Comparison of ENCODE assay signal across 32 cellular contexts in genomic region chr17:41171881-41172280, GRCh38. TPM values are rescaled to one million over a fixed set of nuclear protein-coding genes. Genes with fewer than 3 reads are reported as not detected.
DNase-seq lines count a peak whose midpoint lies in the region; ATAC-seq, FAIRE-seq and TF ChIP-seq lines count a peak whose summit lies in the region.
"Had no signal": no experiment of that assay in that cellular context is flagged by ENCODE, and none has a peak within 500 bp of the region (broad histone marks: within the 10 kb centered on the region; RNA-seq: fewer than 3 reads in every experiment).

No MANE protein-coding gene starts in this region.

- no peaks in the 10 kb centered on the region for H3K9me3 Mint-ChIP-seq in MCF 10A (ENCODE audit: unreplicated experiment)
- H3K9me3 Mint-ChIP-seq: CD4-positive, CD25-positive, alpha-beta regulatory T cell had no signal

- H4K20me1 ChIP-seq in mammary epithelial cell (ENCODE audit: insufficient read depth, low read length), result no peaks in the 10 kb centered on the region

- in situ Hi-C loops in mammary epithelial cell (cut with MboI; ENCODE audit: low sequenced_read_pairs in 2 of 2), result no loop called here

- TF ChIP-seq CTCF in mammary epithelial cell (conservative IDR thresholded peaks at IDR 0.05 in 1 of 2, IDR thresholded peaks at IDR 0.05 in 1 of 2; ENCODE audit: extremely low read depth in 1 of 2, insufficient read depth in 1 of 2, low read depth in 1 of 2, low read length in 2 of 2) (no peak), MCF 10A (IDR thresholded peaks at IDR 0.05; ENCODE audit: unreplicated experiment) (no peak), D721Med (IDR thresholded peaks at IDR 0.05; ENCODE audit: insufficient read depth, missing control alignments) (no peak)

- peaks cover 13% of the 10 kb centered on the region for H3K27me3 Mint-ChIP-seq in MCF 10A (ENCODE audit: insufficient read depth, unreplicated experiment)

- DNase-seq in mammary epithelial cell (peak; percentile 11), MCF 10A (ENCODE audit: unreplicated experiment) (no peak), LHCN-M2 (ENCODE audit: low read depth) (peak; percentile 35), fibroblast of peridontal ligament (ENCODE audit: extremely low read depth) (peak; percentile 39), NCI-H1436 (lab: John Stamatoyannopoulos, UW) (no peak), D721Med (ENCODE audit: insufficient read length, low spot score) (no peak), mucosa of gallbladder (ENCODE audit: low spot score) (no peak)
- DNase-seq: ACHN; BE2C; CD4-positive, CD25-positive, alpha-beta regulatory T cell; COR-L47; DMS 273 treated with DMSO at 0.1 percent for 48 hours; DMS79 treated with DMSO at 0.1 percent for 48 hours; GOT3; Kasumi-1; MM.1S; NCI-H1048; NCI-H146; NCI-H2029; NCI-H2227 treated with DMSO at 0.1 percent for 48 hours; NCI-H510A treated with DMSO at 0.1 percent for 48 hours; NCI-H748 treated with DMSO at 0.1 percent for 48 hours; PC-9; SHP77 treated with DMSO at 0.1 percent for 48 hours; SW 1271; T-helper 2 cell had no signal

- H3K79me2 ChIP-seq in mammary epithelial cell (ENCODE audit: insufficient read depth, low read length), result no peaks in the 10 kb centered on the region

- H3K27ac Mint-ChIP-seq in MCF 10A (ENCODE audit: low read depth, unreplicated experiment), result no peak overlapping the region
- H3K27ac Mint-ChIP-seq: CD4-positive, CD25-positive, alpha-beta regulatory T cell had no signal

- dilution Hi-C loops in mammary epithelial cell (cut with HindIII; ENCODE audit: low sequenced_read_pairs), result no loop called here

- intact Hi-C loops in mammary epithelial cell (cut with micrococcal nuclease), result no loop called here
- intact Hi-C loops in MCF 10A (cut with micrococcal nuclease), result no loop called here

- no peaks in the 10 kb centered on the region for H3K4me1 ChIP-seq in mammary epithelial cell (ENCODE audit: insufficient read depth, low read length)
- H3K4me1 ChIP-seq: BE2C had no signal

- H2AFZ ChIP-seq in mammary epithelial cell (ENCODE audit: low read depth, low read length), result no peak overlapping the region
- H2AFZ ChIP-seq: PC-9 had no signal

- no peaks in the 10 kb centered on the region for H3K27me3 ChIP-seq in mammary epithelial cell (ENCODE audit: insufficient read depth, low read length)

- no peaks in the 10 kb centered on the region for H3K4me1 Mint-ChIP-seq in MCF 10A (ENCODE audit: insufficient read depth, unreplicated experiment)

- no peak overlapping the region for H3K4me2 ChIP-seq in mammary epithelial cell (ENCODE audit: insufficient read depth, low read depth, low read length)
- H3K4me2 ChIP-seq: PC-9 had no signal

- POLR2A ChIA-PET in MCF 10A (lab: Yijun Ruan, JAX), result interaction anchor here (1.0 kb wide), 1 partner anchor 262 kb away, joined by 5 read pairs; no protein-coding TSS in a partner anchor

- H3K36me3 ChIP-seq in mammary epithelial cell (ENCODE audit: insufficient read depth, low read length), result no peaks in the 10 kb centered on the region
- H3K36me3 ChIP-seq: BE2C had no signal

- no TSS peak for BruUV-seq in mammary epithelial cell (replicated peaks; lab: Mats Ljungman, UMichigan)
- no TSS peak for BruUV-seq in MCF 10A (replicated peaks; lab: Mats Ljungman, UMichigan)

- H3K9ac ChIP-seq in mammary epithelial cell (ENCODE audit: insufficient read depth, low read length), result no peak overlapping the region

- no peak for FAIRE-seq in D721Med (lab: Jason Lieb, UNC)
- FAIRE-seq: GM12892 had no signal

- ATAC-seq in GM19467 (IDR thresholded peaks at IDR 0.05; ENCODE audit: unreplicated experiment), result no peak

- H3K36me3 Mint-ChIP-seq in MCF 10A (ENCODE audit: insufficient read depth, unreplicated experiment), result no peaks in the 10 kb centered on the region
- H3K36me3 Mint-ChIP-seq: CD4-positive, CD25-positive, alpha-beta regulatory T cell had no signal

- no peak overlapping the region for H3K4me3 Mint-ChIP-seq in MCF 10A (ENCODE audit: unreplicated experiment)
- H3K4me3 Mint-ChIP-seq: CD4-positive, CD25-positive, alpha-beta regulatory T cell had no signal

- no peaks in the 10 kb centered on the region for H3K9me3 ChIP-seq in mammary epithelial cell (replicated peaks; ENCODE audit: insufficient read depth, low read length)
- H3K9me3 ChIP-seq: BE2C had no signal

- CTCF ChIA-PET in mammary epithelial cell (lab: Charles Lee; ENCODE audit: low non-redundant PET) (no interaction called here), MCF 10A (lab: Yijun Ruan, JAX) (no interaction called here)

- H3K4me3 ChIP-seq in mammary epithelial cell (replicated peaks in 1 of 3; ENCODE audit: insufficient read depth in 1 of 3, low read depth in 2 of 3, low read length in 3 of 3), result no peak overlapping the region
- H3K4me3 ChIP-seq: PC-9, SK-N-MC had no signal

- 62% methylated on average over 2 of the region's 2 CpGs for WGBS in mammary epithelial cell (ENCODE audit: low coverage, missing lambda C conversion rate)

- no peak overlapping the region for H3K27ac ChIP-seq in mammary epithelial cell (ENCODE audit: insufficient read depth, low read depth, low read length)
- H3K27ac ChIP-seq: 22Rv1, PC-9, RWPE1, SK-N-MC had no signal

RNA-seq across cellular contexts. Expression of gene KRTAP4-3, which starts 3.9 kb away (rescaled TPM):
- total RNA-seq in mammary epithelial cell (not detected), MCF 10A (2022) (not detected in 2 replicates), LHCN-M2 (2014; rRNA removed) (not detected in 2 replicates), mucosa of gallbladder (not detected)
- polyA plus RNA-seq in mammary epithelial cell, result not detected
- not detected for polyA minus RNA-seq in mammary epithelial cell
- not detected for polyA plus RNA-seq in LHCN-M2 (2012)
- total RNA-seq: CD4-positive, CD25-positive, alpha-beta regulatory T cell; G401; PC-9 had no signal
- polyA plus RNA-seq: CD4-positive, CD25-positive, alpha-beta regulatory T cell had no signal

RNA-seq across cellular contexts. Expression of gene KRTAP4-2, which starts 6.1 kb away (rescaled TPM):
- not detected for total RNA-seq in mammary epithelial cell
- not detected for polyA plus RNA-seq in mammary epithelial cell
- not detected for polyA minus RNA-seq in mammary epithelial cell
- total RNA-seq in MCF 10A (2022), result not detected in 2 replicates
- not detected in 2 replicates for total RNA-seq in LHCN-M2 (2014; rRNA removed)
- polyA plus RNA-seq in LHCN-M2 (2012), result not detected
- total RNA-seq in mucosa of gallbladder, result not detected
- total RNA-seq: CD4-positive, CD25-positive, alpha-beta regulatory T cell; G401; PC-9 had no signal
- polyA plus RNA-seq: CD4-positive, CD25-positive, alpha-beta regulatory T cell had no signal

RNA-seq across cellular contexts. Expression of gene KRTAP4-4, which starts 11.3 kb away (rescaled TPM):
- total RNA-seq in mammary epithelial cell (not detected), MCF 10A (2022) (not detected in 2 replicates), LHCN-M2 (2014; rRNA removed) (not detected in 2 replicates), mucosa of gallbladder (not detected)
- not detected for polyA plus RNA-seq in mammary epithelial cell
- polyA minus RNA-seq in mammary epithelial cell, result not detected
- not detected for polyA plus RNA-seq in LHCN-M2 (2012)
- total RNA-seq: CD4-positive, CD25-positive, alpha-beta regulatory T cell; G401; PC-9 had no signal
- polyA plus RNA-seq: CD4-positive, CD25-positive, alpha-beta regulatory T cell had no signal

RNA-seq across cellular contexts. Expression of gene KRTAP4-1, which starts 12.8 kb away (rescaled TPM):
- total RNA-seq in mammary epithelial cell (not detected), MCF 10A (2022) (not detected in 2 replicates), LHCN-M2 (2014; rRNA removed) (not detected in 2 replicates), mucosa of gallbladder (not detected)
- not detected for polyA plus RNA-seq in mammary epithelial cell
- not detected for polyA minus RNA-seq in mammary epithelial cell
- not detected for polyA plus RNA-seq in LHCN-M2 (2012)
- total RNA-seq: CD4-positive, CD25-positive, alpha-beta regulatory T cell; G401; PC-9 had no signal
- polyA plus RNA-seq: CD4-positive, CD25-positive, alpha-beta regulatory T cell had no signal

RNA-seq across cellular contexts. Expression of gene KRTAP9-1, which starts 17.8 kb away (rescaled TPM):
- not detected for total RNA-seq in mammary epithelial cell
- polyA plus RNA-seq in mammary epithelial cell, result not detected
- not detected for polyA minus RNA-seq in mammary epithelial cell
- total RNA-seq in MCF 10A (2022), result not detected in 2 replicates
- total RNA-seq in LHCN-M2 (2014; rRNA removed), result not detected in 2 replicates
- not detected for polyA plus RNA-seq in LHCN-M2 (2012)
- not detected for total RNA-seq in mucosa of gallbladder
- total RNA-seq: CD4-positive, CD25-positive, alpha-beta regulatory T cell; G401; PC-9 had no signal
- polyA plus RNA-seq: CD4-positive, CD25-positive, alpha-beta regulatory T cell had no signal

Comparison
In these comparisons a context has a peak if more than half of its experiments do, and no peak if none do; other contexts are left out.
1. DNase-seq: peak in mammary epithelial cell (single experiment), LHCN-M2 (single experiment) and fibroblast of peridontal ligament (single experiment); none in MCF 10A (single experiment), NCI-H1436 (single experiment), D721Med (single experiment) and mucosa of gallbladder (single experiment).